Comparison of ENCODE assay signal across 16 cellular contexts in the genomic region with DNA sequence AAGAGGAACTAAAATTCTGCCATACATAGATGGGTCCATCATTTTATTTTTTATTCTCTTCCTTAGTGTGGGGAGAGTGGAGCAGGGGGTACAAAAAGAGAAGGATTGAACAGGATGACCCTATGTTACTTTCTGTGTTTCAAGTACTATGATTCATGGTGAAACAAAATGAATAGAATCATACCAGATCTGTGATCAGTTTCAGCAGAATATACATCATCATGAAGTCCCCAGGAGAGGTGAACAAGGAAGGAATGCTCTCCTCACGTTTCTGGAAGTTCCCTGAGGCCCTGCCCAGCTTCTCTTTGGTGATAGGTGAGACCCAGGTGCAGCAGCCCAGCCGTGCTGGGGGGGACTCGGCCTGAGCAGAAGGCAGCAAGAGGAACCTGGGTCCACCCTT.
DNase-seq lines count a peak whose midpoint lies in the region; ATAC-seq and TF ChIP-seq lines count a peak whose summit lies in the region.
"Had no signal": no experiment of that assay in that cellular context is flagged by ENCODE, and none has a peak within 500 bp of the region (broad histone marks: within the 10 kb centered on the region; RNA-seq: fewer than 3 reads in every experiment).

No MANE protein-coding gene starts in this region.

- H3K27me3 ChIP-seq in CD4-positive, alpha-beta T cell (ENCODE audit: control insufficient read depth, insufficient read depth, low read length), result no peaks in the 10 kb centered on the region
- no peaks in the 10 kb centered on the region for H3K27me3 ChIP-seq in mesenchymal stem cell (ENCODE audit: control insufficient read depth in 1 of 2, insufficient read depth in 1 of 2, low read length in 2 of 2)
- H3K27me3 ChIP-seq: BE2C had no signal

- H3K9me3 Mint-ChIP-seq in activated CD4-positive, alpha-beta T cell treated with anti-CD3 and anti-CD28 coated beads for 36 hours (ENCODE audit: low read depth), result no peaks in the 10 kb centered on the region
- H3K9me3 Mint-ChIP-seq in CD4-positive, alpha-beta T cell, result no peaks in the 10 kb centered on the region
- H3K9me3 Mint-ChIP-seq in brain, result peaks cover 5 to 12% (median 7%) of the 10 kb centered on the region in 5 experiments
- H3K9me3 Mint-ChIP-seq: CD8-positive, alpha-beta memory T cell had no signal

- no peak overlapping the region for H3K4me3 Mint-ChIP-seq in activated CD4-positive, alpha-beta T cell treated with anti-CD3 and anti-CD28 coated beads for 36 hours
- H3K4me3 Mint-ChIP-seq in CD4-positive, alpha-beta T cell, result no peak overlapping the region
- peak overlapping the region in 2 of 5 experiments; percentile 14 to 26 for H3K4me3 Mint-ChIP-seq in brain
- H3K4me3 Mint-ChIP-seq: CD8-positive, alpha-beta memory T cell had no signal

- H3K9me3 ChIP-seq in CD4-positive, alpha-beta T cell (ENCODE audit: control insufficient read depth, low read length), result no peaks in the 10 kb centered on the region
- H3K9me3 ChIP-seq in mesenchymal stem cell (ENCODE audit: control insufficient read depth, low read length), result no peaks in the 10 kb centered on the region
- H3K9me3 ChIP-seq: BE2C had no signal

- H2BK15ac ChIP-seq in mesenchymal stem cell (ENCODE audit: low read depth, poor library complexity, severe bottlenecking), result no peak overlapping the region

- H2BK12ac ChIP-seq in mesenchymal stem cell (ENCODE audit: low read length in 2 of 2), result no peak overlapping the region

- H3K18ac ChIP-seq in mesenchymal stem cell (ENCODE audit: low read depth in 1 of 2, low read length in 2 of 2), result no peak overlapping the region

- H3K4ac ChIP-seq in mesenchymal stem cell (ENCODE audit: low read depth in 1 of 2, low read length in 2 of 2), result no peak overlapping the region

- peaks cover 61% of the 10 kb centered on the region for H3K4me1 Mint-ChIP-seq in activated CD4-positive, alpha-beta T cell treated with anti-CD3 and anti-CD28 coated beads for 36 hours
- H3K4me1 Mint-ChIP-seq in CD4-positive, alpha-beta T cell (ENCODE audit: low read depth), result peaks cover 52% of the 10 kb centered on the region
- H3K4me1 Mint-ChIP-seq in brain, result peaks cover 74% of the 10 kb centered on the region

- 70% methylated on average over 3 of the region's 3 CpGs for WGBS in mesenchymal stem cell

- H3K36me3 ChIP-seq in mesenchymal stem cell (ENCODE audit: control insufficient read depth in 1 of 2, insufficient read depth in 2 of 2, low read depth in 1 of 2, low read length in 2 of 2), result no peaks in the 10 kb centered on the region
- H3K36me3 ChIP-seq: BE2C had no signal

- H2AK5ac ChIP-seq in mesenchymal stem cell (ENCODE audit: low read length, severe bottlenecking), result peak overlapping the region; percentile 17

- POLR2A ChIA-PET in activated CD4-positive, alpha-beta T cell treated with anti-CD3 and anti-CD28 coated beads for 36 hours (lab: Charles Lee), result no interaction called here
- POLR2A ChIA-PET in CD4-positive, alpha-beta T cell (lab: Charles Lee), result no interaction called here

- no peak overlapping the region for H4K91ac ChIP-seq in mesenchymal stem cell (ENCODE audit: low read length)

- peak; percentile 20 for ATAC-seq in activated CD4-positive, alpha-beta T cell treated with anti-CD3 and anti-CD28 coated beads for 36 hours
- ATAC-seq in CD4-positive, alpha-beta T cell (ENCODE audit: poor library complexity), result no peak

- no peaks in the 10 kb centered on the region for H3K36me3 Mint-ChIP-seq in activated CD4-positive, alpha-beta T cell treated with anti-CD3 and anti-CD28 coated beads for 36 hours (ENCODE audit: low read depth)
- no peaks in the 10 kb centered on the region for H3K36me3 Mint-ChIP-seq in CD4-positive, alpha-beta T cell (ENCODE audit: low read depth)
- no peaks in the 10 kb centered on the region for H3K36me3 Mint-ChIP-seq in brain
- H3K36me3 Mint-ChIP-seq: CD8-positive, alpha-beta memory T cell had no signal

- H2BK5ac ChIP-seq in mesenchymal stem cell (ENCODE audit: low read depth, low read length, poor library complexity, severe bottlenecking), result no peak overlapping the region

- H3K9ac ChIP-seq in mesenchymal stem cell (ENCODE audit: low read length), result no peak overlapping the region

- no peak overlapping the region for H3K27ac Mint-ChIP-seq in activated CD4-positive, alpha-beta T cell treated with anti-CD3 and anti-CD28 coated beads for 36 hours
- H3K27ac Mint-ChIP-seq in CD4-positive, alpha-beta T cell, result peak overlapping the region; percentile 88
- H3K27ac Mint-ChIP-seq in brain, result peak overlapping the region; percentile 77 to 94 (median 88)

- H2BK120ac ChIP-seq in mesenchymal stem cell (ENCODE audit: low read depth, low read length), result no peak overlapping the region

- DNase-seq in activated CD4-positive, alpha-beta T cell treated with anti-CD3 and anti-CD28 coated beads for 36 hours, result no peak
- DNase-seq in activated CD4-positive, alpha-beta T cell treated with anti-CD3 and anti-CD28 coated beads, Interleukin-2, amount 50 U/mL, for 4 hours, result no peak
- no peak for DNase-seq in CD4-positive, alpha-beta T cell
- DNase-seq in mesenchymal stem cell (no peak), NCI-H748 treated with DMSO at 0.1 percent for 48 hours (lab: John Stamatoyannopoulos, UW) (no peak), T-helper 1 cell (no peak), COLO668 (lab: John Stamatoyannopoulos, UW; ENCODE audit: unreplicated experiment) (no peak)
- DNase-seq: BE2C; CD8-positive, alpha-beta memory T cell; DMS79 treated with DMSO at 0.1 percent for 48 hours; MV-4-11; NCI-H1436; NCI-H2029 treated with DMSO at 0.1 percent for 48 hours; NCI-H774 had no signal

- no peaks in the 10 kb centered on the region for H3K79me1 ChIP-seq in mesenchymal stem cell (replicated peaks; ENCODE audit: low read length, poor library complexity, severe bottlenecking)

- H3K4me2 ChIP-seq in mesenchymal stem cell (ENCODE audit: low read length, poor library complexity, severe bottlenecking), result no peak overlapping the region

- H3K4me3 ChIP-seq in mesenchymal stem cell (ENCODE audit: insufficient read depth in 1 of 2, low read depth in 1 of 2, low read length in 2 of 2), result no peak overlapping the region

- H3K23ac ChIP-seq in mesenchymal stem cell (ENCODE audit: low read length in 2 of 2), result no peak overlapping the region

- intact Hi-C loops in activated CD4-positive, alpha-beta T cell treated with anti-CD3 and anti-CD28 coated beads for 36 hours (cut with DNase I, micrococcal nuclease), result no loop called here
- intact Hi-C loops in CD4-positive, alpha-beta T cell (cut with DNase I, micrococcal nuclease), result no loop called here

- H3K14ac ChIP-seq in mesenchymal stem cell (ENCODE audit: low read length in 2 of 2), result no peak overlapping the region

- no peak overlapping the region for H4K8ac ChIP-seq in mesenchymal stem cell (ENCODE audit: low read length)

- no peaks in the 10 kb centered on the region for H3K27me3 Mint-ChIP-seq in activated CD4-positive, alpha-beta T cell treated with anti-CD3 and anti-CD28 coated beads for 36 hours
- no peaks in the 10 kb centered on the region for H3K27me3 Mint-ChIP-seq in CD4-positive, alpha-beta T cell
- H3K27me3 Mint-ChIP-seq in brain, result peaks cover 8% of the 10 kb centered on the region
- H3K27me3 Mint-ChIP-seq: CD8-positive, alpha-beta memory T cell had no signal

- CTCF ChIA-PET in activated CD4-positive, alpha-beta T cell treated with anti-CD3 and anti-CD28 coated beads for 36 hours (lab: Charles Lee), result no interaction called here
- CTCF ChIA-PET in CD4-positive, alpha-beta T cell (lab: Charles Lee), result no interaction called here

- no peak for TF ChIP-seq CTCF in CD4-positive, alpha-beta T cell (IDR thresholded peaks at IDR 0.05)
- no peak for TF ChIP-seq CTCF in brain (conservative IDR thresholded peaks at IDR 0.05)

- peaks cover 5% of the 10 kb centered on the region for H3K4me1 ChIP-seq in mesenchymal stem cell (ENCODE audit: control insufficient read depth, insufficient read depth, low read depth, low read length)
- H3K4me1 ChIP-seq: BE2C had no signal

- no peak overlapping the region for H2AFZ ChIP-seq in mesenchymal stem cell (ENCODE audit: low read depth, low read length)

- H3K27ac ChIP-seq in CD4-positive, alpha-beta T cell (ENCODE audit: low read depth, low read length), result no peak overlapping the region
- no peak overlapping the region for H3K27ac ChIP-seq in mesenchymal stem cell (ENCODE audit: low read length, poor library complexity, severe bottlenecking)
- H3K27ac ChIP-seq: 22Rv1 had no signal
